In the genomic region with DNA sequence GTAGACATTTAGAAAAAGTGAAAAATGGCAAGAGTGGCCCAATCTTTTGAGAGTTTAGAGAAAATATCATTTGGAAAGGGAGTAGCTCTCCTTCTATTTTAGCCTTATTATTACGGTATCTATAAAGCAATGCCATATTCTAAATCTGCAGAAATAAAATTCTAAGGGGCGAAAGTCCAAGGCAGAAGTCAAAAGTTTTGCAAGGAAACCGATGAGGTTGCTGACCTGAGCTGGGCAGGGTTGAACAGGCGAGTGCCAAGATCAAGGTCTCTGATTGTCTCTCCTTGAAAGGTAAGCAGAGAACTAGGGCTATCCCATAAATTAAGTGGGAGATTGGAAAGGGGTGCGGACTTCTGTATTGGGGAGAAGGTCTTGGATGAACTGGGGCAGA, we compare ENCODE assay signal across 23 cellular contexts.
"Had no signal": no experiment of that assay in that cellular context is flagged by ENCODE, and none has a peak within 500 bp of the region (broad histone marks: within the 10 kb centered on the region; RNA-seq: fewer than 3 reads in every experiment).

No MANE protein-coding gene starts in this region.

- H3K36me3 Mint-ChIP-seq: natural killer cell, neural progenitor cell had no signal

- DNase-seq: activated CD4-positive, alpha-beta T cell treated with anti-CD3 and anti-CD28 coated beads for 4 hours; activated CD4-positive, alpha-beta T cell treated with anti-CD3 and anti-CD28 coated beads, Interleukin-2, amount 50 U/mL, for 4 hours; activated effector memory CD4-positive, alpha-beta T cell treated with anti-CD3 and anti-CD28 coated beads, Interleukin-2, amount 50 U/mL, for 16 hours; activated naive CD4-positive, alpha-beta T cell treated with anti-CD3 and anti-CD28 coated beads, Interleukin-2, amount 10 ng/mL, durations not matched to agents 7 days and 5 days; amygdala; dermis blood vessel endothelial cell; effector CD8-positive, alpha-beta T cell; natural killer cell; occipital lobe; stimulated activated CD4-positive, alpha-beta T cell treated with anti-CD3 and anti-CD28 coated beads, Interleukin-1b, Interleukin-23, amount 100 ng/mL, for 48 hours; stimulated activated CD4-positive, alpha-beta T cell treated with anti-CD3 and anti-CD28 coated beads, Interleukin-4, amount 100 ng/mL, for 4 hours; stimulated activated CD8-positive, alpha-beta memory T cell treated with anti-CD3 and anti-CD28 coated beads, Interleukin-4, amount 100 ng/mL, for 48 hours; stimulated activated naive B cell treated with anti-CD40 and anti-IgM and Interleukin-4, amounts not matched to agents 10 μg/mL and 1 μg/mL and 100 μg/mL, for 72 hours had no signal

- H3K9me3 Mint-ChIP-seq: activated naive CD4-positive, alpha-beta T cell treated with anti-CD3 and anti-CD28 coated beads, Interleukin-2, amount 10 ng/mL, durations not matched to agents 7 days and 5 days; natural killer cell; neural progenitor cell; stimulated activated naive B cell treated with anti-CD40 and anti-IgM and Interleukin-4, amounts not matched to agents 10 μg/mL and 1 μg/mL and 100 μg/mL, for 72 hours had no signal

- H3K9me3 ChIP-seq: right atrium auricular region, tibial nerve had no signal

- H3K4me3 Mint-ChIP-seq: activated naive CD4-positive, alpha-beta T cell treated with anti-CD3 and anti-CD28 coated beads, Interleukin-2, amount 10 ng/mL, durations not matched to agents 7 days and 5 days; natural killer cell; neural progenitor cell; stimulated activated naive B cell treated with anti-CD40 and anti-IgM and Interleukin-4, amounts not matched to agents 10 μg/mL and 1 μg/mL and 100 μg/mL, for 72 hours had no signal

- H3K27ac ChIP-seq: epithelial cell of prostate, neural progenitor cell, right atrium auricular region, tibial nerve, VCaP had no signal

- ATAC-seq: natural killer cell; stimulated activated naive B cell treated with anti-CD40 and anti-IgM and Interleukin-4, amounts not matched to agents 10 μg/mL and 1 μg/mL and 100 μg/mL, for 72 hours had no signal

- H3K4me3 ChIP-seq: neural progenitor cell, right atrium auricular region, smooth muscle cell, tibial nerve had no signal

- FAIRE-seq: colon, endometrium, frontal cortex, TTC549 had no signal

- H3K4me2 ChIP-seq: neural progenitor cell, smooth muscle cell had no signal

- H3K36me3 ChIP-seq: neural progenitor cell, right atrium auricular region had no signal

- H3K27ac Mint-ChIP-seq: activated naive CD4-positive, alpha-beta T cell treated with anti-CD3 and anti-CD28 coated beads, Interleukin-2, amount 10 ng/mL, durations not matched to agents 7 days and 5 days; neural progenitor cell; stimulated activated naive B cell treated with anti-CD40 and anti-IgM and Interleukin-4, amounts not matched to agents 10 μg/mL and 1 μg/mL and 100 μg/mL, for 72 hours had no signal

- H3K27me3 ChIP-seq: neural progenitor cell, right atrium auricular region, tibial nerve had no signal
